ENCODE assay signal across 8 cellular contexts in the genomic region with DNA sequence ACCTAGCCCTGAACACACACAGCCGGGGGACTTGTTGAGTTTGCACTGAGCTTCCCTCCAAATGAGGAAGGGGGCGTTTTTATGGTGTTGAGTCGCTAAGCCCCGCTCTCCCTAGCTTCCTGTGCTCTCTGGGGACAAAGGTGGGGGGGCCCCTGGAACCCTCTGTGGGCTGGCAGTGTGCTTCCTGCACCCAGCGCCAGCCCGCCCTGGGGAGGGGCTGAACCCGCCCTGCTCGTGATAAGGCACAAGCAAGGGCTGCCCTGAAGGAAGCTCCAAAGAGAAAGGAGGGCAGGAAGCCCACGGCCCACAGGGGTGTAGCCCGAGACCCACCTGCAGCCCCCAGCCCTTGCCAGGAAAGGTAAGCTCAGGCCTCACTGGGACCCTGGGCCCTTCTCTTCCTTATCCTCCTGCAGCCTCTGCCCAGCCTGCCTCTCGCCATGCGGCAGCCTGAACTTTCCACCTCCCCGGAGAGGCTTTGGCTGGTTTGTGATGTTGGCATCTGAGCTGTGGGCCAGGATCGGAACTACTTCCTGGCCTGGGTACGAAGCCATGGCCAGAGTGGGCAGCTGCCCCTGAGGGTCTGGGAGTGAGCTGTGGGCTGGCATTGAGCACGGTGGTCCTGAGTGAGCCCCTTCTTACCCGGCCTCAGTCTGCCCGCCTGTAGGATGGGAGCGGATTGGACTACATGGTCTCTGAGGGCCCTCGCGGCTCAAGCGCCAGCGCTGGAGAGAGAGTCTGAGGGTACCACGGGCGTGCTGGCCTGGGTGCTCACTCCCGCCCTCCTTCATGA. TPM values are rescaled to one million over a fixed set of nuclear protein-coding genes. Genes with fewer than 3 reads are reported as not detected.
A peak's percentile ranks its signal among the peaks of the same experiment; 100 is the strongest.
DNase-seq lines count a peak whose midpoint lies in the region; ATAC-seq, FAIRE-seq and TF ChIP-seq lines count a peak whose summit lies in the region.

TSS of gene FERMT3 (plus strand) at position 265 of the 790 bp plus-strand sequence. CDS start 644 bp downstream, outside the sequence.

- peak within 1 kb of the TSS; percentile 96 for H3K27ac Mint-ChIP-seq in activated naive CD8-positive, alpha-beta T cell
- H3K27ac Mint-ChIP-seq in type B pancreatic cell: no peak within 1 kb of the TSS

- peaks cover 3% of the 10 kb centered on the region for H3K36me3 Mint-ChIP-seq in activated naive CD8-positive, alpha-beta T cell
- peaks cover 17% of the 10 kb centered on the region for H3K36me3 Mint-ChIP-seq in type B pancreatic cell

- H3K4me3 Mint-ChIP-seq in activated naive CD8-positive, alpha-beta T cell: peak within 1 kb of the TSS; percentile 93
- no peak within 1 kb of the TSS for H3K4me3 Mint-ChIP-seq in type B pancreatic cell

- intact Hi-C loops in lower leg skin (cut with DNase I; ENCODE audit: low total_unique reads): loop anchor here (5.0 kb wide), 2 partner anchors 96 to 731 kb away; partner anchors contain the start of genes CATSPERZ and GPHA2

- ATAC-seq in GM21423 (IDR thresholded peaks at IDR 0.05; ENCODE audit: unreplicated experiment) (peak; percentile 50), HG03354 (IDR thresholded peaks at IDR 0.05; ENCODE audit: poor library complexity, severe bottlenecking, unreplicated experiment) (no peak)

- peak; percentile 56 for DNase-seq in SKM-1 (lab: John Stamatoyannopoulos, UW; ENCODE audit: unreplicated experiment)
- peak; percentile 68 to 92 for DNase-seq in lower leg skin (ENCODE audit: low spot score in 2 of 2)
- DNase-seq in stimulated activated CD8-positive, alpha-beta memory T cell treated with anti-CD3 and anti-CD28 coated beads, Interleukin-15, amount 100 ng/mL, for 48 hours (ENCODE audit: low read depth in 2 of 2): peak; percentile 73 to 76
- DNase-seq in type B pancreatic cell (ENCODE audit: extremely low spot score, unreplicated experiment): no peak
- no peak for DNase-seq in HTR-8/SVneo (ENCODE audit: insufficient read length, low spot score)

- TF ChIP-seq POLR2A in lower leg skin (IDR thresholded peaks at IDR 0.05): no peak

- H3K9me3 Mint-ChIP-seq in activated naive CD8-positive, alpha-beta T cell (ENCODE audit: low read depth): no peaks in the 10 kb centered on the region
- H3K9me3 Mint-ChIP-seq in type B pancreatic cell: no peaks in the 10 kb centered on the region

- H3K4me1 Mint-ChIP-seq in activated naive CD8-positive, alpha-beta T cell (ENCODE audit: low read depth): peaks cover 33% of the 10 kb centered on the region
- H3K4me1 Mint-ChIP-seq in type B pancreatic cell (ENCODE audit: unreplicated experiment): peaks cover 10% of the 10 kb centered on the region

- peak within 1 kb of the TSS; percentile 20 for H3K4me3 ChIP-seq in lower leg skin (ENCODE audit: low read depth, poor library complexity, severe bottlenecking)

- WGBS in lower leg skin, 2 donors: 75 to 77% methylated on average over 13 to 26 of the region's 26 CpGs

- FAIRE-seq in HTR-8/SVneo (lab: Jason Lieb, UNC): no peak

- H3K27me3 Mint-ChIP-seq in activated naive CD8-positive, alpha-beta T cell: no peaks in the 10 kb centered on the region
- H3K27me3 Mint-ChIP-seq in type B pancreatic cell: no peaks in the 10 kb centered on the region

- TF ChIP-seq CTCF in lower leg skin (IDR thresholded peaks at IDR 0.05) (no peak), type B pancreatic cell (conservative IDR thresholded peaks at IDR 0.05) (no peak)

RNA-seq across cellular contexts. Expression of gene FERMT3, which starts in this region (rescaled TPM):
- total RNA-seq in lower leg skin: 10 to 100 TPM in 2 of 4 donors, 1 to 10 TPM in 2; 5.1 to 10.5 (median 8.9) TPM
- 3.5 and 6.9 TPM in 2 replicates for total RNA-seq in type B pancreatic cell (ENCODE audit: low replicate concordance)

Comparison
In these comparisons a context has a peak if more than half of its experiments do, and no peak if none do; other contexts are left out.
1. DNase-seq: peak in SKM-1 (single experiment), lower leg skin (2 of 2) and stimulated activated CD8-positive, alpha-beta memory T cell treated with anti-CD3 and anti-CD28 coated beads, Interleukin-15, amount 100 ng/mL, for 48 hours (2 of 2); none in type B pancreatic cell (single experiment) and HTR-8/SVneo (single experiment).